In genomic region chr14:93962701-93963601, GRCh38 we compare ENCODE assay signal across 8 cellular contexts. TPM values are rescaled to one million over a fixed set of nuclear protein-coding genes. Genes with fewer than 3 reads are reported as not detected.
DNase-seq lines count a peak whose midpoint lies in the region; ATAC-seq and TF ChIP-seq lines count a peak whose summit lies in the region.

No MANE protein-coding gene starts in this region.

- DNase-seq in SJCRH30 (peak; percentile 41 to 75), colonic mucosa (no peak), inferior parietal cortex (ENCODE audit: extremely low spot score) (no peak), NCI-H748 (lab: John Stamatoyannopoulos, UW; ENCODE audit: unreplicated experiment) (no peak)
- DNase-seq in stimulated activated CD8-positive, alpha-beta memory T cell treated with anti-CD3 and anti-CD28 coated beads, Interleukin-12 subunit alpha, Interleukin-12 subunit beta, amount 100 ng/mL, for 4 hours (ENCODE audit: low read depth), result peak; percentile 46

- 0 out of 22 replicates have a peak, but pooled peaks cover 0 to 9% (median 0%) of the 10 kb centered on the region in 11 experiments for H3K9me3 ChIP-seq in BLaER1 treated with 17β-estradiol and CSF1 and Interleukin-3, amounts not matched to agents 10 nM and 100 nM (replicated peaks in 1 of 11)
- no peaks in the 10 kb centered on the region for H3K9me3 ChIP-seq in SJCRH30 (replicated peaks)
- no peaks in the 10 kb centered on the region for H3K9me3 ChIP-seq in colonic mucosa

- H3K9ac ChIP-seq in BLaER1 treated with 17β-estradiol and CSF1 and Interleukin-3, amounts not matched to agents 10 nM and 100 nM, result peak overlapping the region; percentile 43 to 79 (median 69); a peak in 20 of 22 replicates
- peak overlapping the region; percentile 4 to 6 for H3K9ac ChIP-seq in colonic mucosa (ENCODE audit: low read depth in 2 of 2, low read length in 2 of 2)

- TF ChIP-seq CTCF in colonic mucosa (IDR thresholded peaks at IDR 0.05), result no peak

- peak overlapping the region; percentile 40 to 92 (median 85); a peak in 21 of 22 replicates for H3K27ac ChIP-seq in BLaER1 treated with 17β-estradiol and CSF1 and Interleukin-3, amounts not matched to agents 10 nM and 100 nM
- H3K27ac ChIP-seq in SJCRH30 (no peak overlapping the region), colonic mucosa (peak overlapping the region; percentile 52)

- H3K36me3 ChIP-seq in BLaER1 treated with 17β-estradiol and CSF1 and Interleukin-3, amounts not matched to agents 10 nM and 100 nM, result no peaks in the 10 kb centered on the region
- H3K36me3 ChIP-seq in SJCRH30 (no peaks in the 10 kb centered on the region), colonic mucosa (no peaks in the 10 kb centered on the region)

- TF ChIP-seq POLR2A in GM19099 (IDR thresholded peaks at IDR 0.05; ENCODE audit: extremely low read depth, insufficient read length, low read depth), result peak; percentile 57

- intact Hi-C loops in colonic mucosa (cut with DNase I), result no loop called here

- H4K20me1 ChIP-seq in BLaER1 treated with 17β-estradiol and CSF1 and Interleukin-3, amounts not matched to agents 10 nM and 100 nM, result 0 out of 22 replicates have a peak, but pooled peaks cover 0 to 5% (median 0%) of the 10 kb centered on the region in 11 experiments

- no peaks in the 10 kb centered on the region for H3K27me3 ChIP-seq in BLaER1 treated with 17β-estradiol and CSF1 and Interleukin-3, amounts not matched to agents 10 nM and 100 nM
- H3K27me3 ChIP-seq in SJCRH30 (no peaks in the 10 kb centered on the region), colonic mucosa (no peaks in the 10 kb centered on the region)

- peak overlapping the region; percentile 75 to 98 (median 85) for H3K4me2 ChIP-seq in BLaER1 treated with 17β-estradiol and CSF1 and Interleukin-3, amounts not matched to agents 10 nM and 100 nM

- ATAC-seq in HG03097 (IDR thresholded peaks at IDR 0.05; ENCODE audit: low FRiP score, unreplicated experiment), result peak; percentile 50

- H3K4me1 ChIP-seq in BLaER1 treated with 17β-estradiol and CSF1 and Interleukin-3, amounts not matched to agents 10 nM and 100 nM, result peaks cover 82 to 100% (median 89%) of the 10 kb centered on the region in 10 experiments
- H3K4me1 ChIP-seq in SJCRH30 (peaks cover 35% of the 10 kb centered on the region), colonic mucosa (no peaks in the 10 kb centered on the region)

- H3K4me3 ChIP-seq in BLaER1 treated with 17β-estradiol and CSF1 and Interleukin-3, amounts not matched to agents 10 nM and 100 nM, result peak overlapping the region in 3 of 10 experiments; percentile 20 to 24 (median 21); a peak in 3 of 20 replicates
- no peak overlapping the region for H3K4me3 ChIP-seq in SJCRH30
- H3K4me3 ChIP-seq in colonic mucosa, result no peak overlapping the region

RNA-seq across cellular contexts. Expression of gene ASB2, which starts 13.4 kb away (rescaled TPM):
- 2.3 and 2.4 TPM in 2 replicates for total RNA-seq in SJCRH30 (2014; rRNA removed; shearing (Covaris generic))
- 10 to 100 TPM in 1 of 2 donors, 1 to 10 TPM in 1; 1.3 to 13.4 TPM for total RNA-seq in colonic mucosa

RNA-seq across cellular contexts. Expression of gene CCDC197, which starts 34.1 kb away (rescaled TPM):
- total RNA-seq in SJCRH30 (2014; rRNA removed; shearing (Covaris generic)), result not detected in 2 replicates
- total RNA-seq in colonic mucosa, result not detected

RNA-seq across cellular contexts. Expression of gene FAM181A, which starts 35.8 kb away (rescaled TPM):
- total RNA-seq in SJCRH30 (2014; rRNA removed; shearing (Covaris generic)), result not detected in 2 replicates
- not detected for total RNA-seq in colonic mucosa

Comparison
In these comparisons a context has a peak if more than half of its experiments do, and no peak if none do; other contexts are left out.
1. DNase-seq: peak in SJCRH30 (2 of 2) and stimulated activated CD8-positive, alpha-beta memory T cell treated with anti-CD3 and anti-CD28 coated beads, Interleukin-12 subunit alpha, Interleukin-12 subunit beta, amount 100 ng/mL, for 4 hours (single experiment); none in colonic mucosa (single experiment), inferior parietal cortex (single experiment) and NCI-H748 (single experiment).